ENCODE assay signal across 26 cellular contexts in genomic region chr12:127696963-127697362, GRCh38.
"Had no signal": no experiment of that assay in that cellular context is flagged by ENCODE, and none has a peak within 500 bp of the region (broad histone marks: within the 10 kb centered on the region; RNA-seq: fewer than 3 reads in every experiment).

No MANE protein-coding gene starts in this region.

- H3K4me3 Mint-ChIP-seq: memory B cell; mesothelial cell of epicardium; natural killer cell; neural crest cell; stimulated activated naive B cell treated with anti-CD40 and anti-IgM and Interleukin-4, amounts not matched to agents 10 μg/mL and 1 μg/mL and 100 μg/mL, for 72 hours had no signal

- H3K4me2 ChIP-seq: hepatocyte had no signal

- DNase-seq: effector memory CD4-positive, alpha-beta T cell; gastrocnemius medialis; head of caudate nucleus; kidney; left cardiac atrium; left ventricle myocardium inferior; lower lobe of right lung; natural killer cell; ovary; right cardiac atrium; spleen; stimulated activated CD4-positive, alpha-beta T cell treated with anti-CD3 and anti-CD28 coated beads, Interleukin-15, amount 100 ng/mL, for 24 hours; stimulated activated CD4-positive, alpha-beta T cell treated with anti-CD3 and anti-CD28 coated beads, Interleukin-1b, Interleukin-23, amount 100 ng/mL, for 48 hours; stimulated activated CD4-positive, alpha-beta T cell treated with anti-CD3 and anti-CD28 coated beads, Interleukin-4, amount 100 ng/mL, for 4 hours; stimulated activated naive B cell treated with anti-CD40 and anti-IgM and Interleukin-4, amounts not matched to agents 10 μg/mL and 1 μg/mL and 100 μg/mL, for 72 hours; stomach; substantia nigra; transverse colon had no signal

- H3K27ac Mint-ChIP-seq: memory B cell; mesothelial cell of epicardium; natural killer cell; progenitor cell of endocrine pancreas; stimulated activated naive B cell treated with anti-CD40 and anti-IgM and Interleukin-4, amounts not matched to agents 10 μg/mL and 1 μg/mL and 100 μg/mL, for 72 hours had no signal

- H3K36me3 ChIP-seq: gastrocnemius medialis, left ventricle myocardium inferior, lower lobe of right lung, ovary, spleen, stomach, thoracic aorta, transverse colon had no signal

- H3K4me1 Mint-ChIP-seq: memory B cell; mesothelial cell of epicardium; natural killer cell; neural crest cell; stimulated activated naive B cell treated with anti-CD40 and anti-IgM and Interleukin-4, amounts not matched to agents 10 μg/mL and 1 μg/mL and 100 μg/mL, for 72 hours had no signal

- H3K4me1 ChIP-seq: gastrocnemius medialis, left ventricle myocardium inferior, lower lobe of right lung, spleen, stomach, transverse colon had no signal

- H3K4me3 ChIP-seq: gastrocnemius medialis, hepatocyte, left ventricle myocardium inferior, lower lobe of right lung, ovary, spleen, stomach, thoracic aorta, transverse colon had no signal

- H3K36me3 Mint-ChIP-seq: memory B cell; mesothelial cell of epicardium; stimulated activated naive B cell treated with anti-CD40 and anti-IgM and Interleukin-4, amounts not matched to agents 10 μg/mL and 1 μg/mL and 100 μg/mL, for 72 hours had no signal

- H3K9me3 ChIP-seq: gastrocnemius medialis, lower lobe of right lung, ovary, thoracic aorta, transverse colon had no signal

- H3K79me2 ChIP-seq: hepatocyte had no signal

- H2AFZ ChIP-seq: hepatocyte had no signal

- FAIRE-seq: endometrium, kidney had no signal

- H3K27ac ChIP-seq: gastrocnemius medialis, hepatocyte, left ventricle myocardium inferior, lower lobe of right lung, ovary, spleen, stomach, thoracic aorta, transverse colon had no signal

- H3K27me3 ChIP-seq: gastrocnemius medialis, ovary, stomach, transverse colon had no signal

- H3K9me3 Mint-ChIP-seq: neural crest cell had no signal

- H3K27me3 Mint-ChIP-seq: stimulated activated naive B cell treated with anti-CD40 and anti-IgM and Interleukin-4, amounts not matched to agents 10 μg/mL and 1 μg/mL and 100 μg/mL, for 72 hours had no signal

- ATAC-seq: esophagus mucosa; gastrocnemius medialis; natural killer cell; right cardiac atrium; stimulated activated naive B cell treated with anti-CD40 and anti-IgM and Interleukin-4, amounts not matched to agents 10 μg/mL and 1 μg/mL and 100 μg/mL, for 72 hours had no signal
